ENCODE assay signal across 10 cellular contexts in the genomic region with DNA sequence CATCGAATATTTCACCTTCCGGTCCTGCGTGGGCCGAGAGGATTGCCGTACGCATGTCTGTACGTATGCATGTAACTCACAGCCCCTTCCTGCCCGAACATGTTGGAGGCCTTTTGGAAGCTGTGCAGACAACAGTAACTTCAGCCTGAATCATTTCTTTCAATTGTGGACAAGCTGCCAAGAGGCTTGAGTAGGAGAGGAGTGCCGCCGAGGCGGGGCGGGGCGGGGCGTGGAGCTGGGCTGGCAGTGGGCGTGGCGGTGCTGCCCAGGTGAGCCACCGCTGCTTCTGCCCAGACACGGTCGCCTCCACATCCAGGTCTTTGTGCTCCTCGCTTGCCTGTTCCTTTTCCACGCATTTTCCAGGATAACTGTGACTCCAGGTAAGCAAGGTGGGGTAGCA. TPM values are rescaled to one million over a fixed set of nuclear protein-coding genes. Genes with fewer than 3 reads are reported as not detected.
DNase-seq lines count a peak whose midpoint lies in the region; TF ChIP-seq lines count a peak whose summit lies in the region.
"Had no signal": no experiment of that assay in that cellular context is flagged by ENCODE, and none has a peak within 500 bp of the region (broad histone marks: within the 10 kb centered on the region; RNA-seq: fewer than 3 reads in every experiment).

A gene with protein sequence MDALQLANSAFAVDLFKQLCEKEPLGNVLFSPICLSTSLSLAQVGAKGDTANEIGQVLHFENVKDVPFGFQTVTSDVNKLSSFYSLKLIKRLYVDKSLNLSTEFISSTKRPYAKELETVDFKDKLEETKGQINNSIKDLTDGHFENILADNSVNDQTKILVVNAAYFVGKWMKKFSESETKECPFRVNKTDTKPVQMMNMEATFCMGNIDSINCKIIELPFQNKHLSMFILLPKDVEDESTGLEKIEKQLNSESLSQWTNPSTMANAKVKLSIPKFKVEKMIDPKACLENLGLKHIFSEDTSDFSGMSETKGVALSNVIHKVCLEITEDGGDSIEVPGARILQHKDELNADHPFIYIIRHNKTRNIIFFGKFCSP (plus strand): TSS at position 293 of the 400 bp plus-strand sequence. CDS start 7,471 bp downstream, outside the sequence.

- in situ Hi-C loops in transverse colon (cut with MboI; ENCODE audit: low pct_ligation_motif_present in 1 of 4, low pct_unique_long_range_greater_than_20kb in 1 of 4, low sequenced_read_pairs in 3 of 4): no loop called here

- peak within 1 kb of the TSS in 2 of 4 donors; percentile 9 to 47 for H3K27ac ChIP-seq in transverse colon
- H3K27ac ChIP-seq in substantia nigra (ENCODE audit: low read depth, low read length, poor library complexity, severe bottlenecking): no peak within 1 kb of the TSS

- 59 to 74% methylated on average over 9 to 21 of the region's 21 CpGs for WGBS in transverse colon (ENCODE audit: low coverage in 1 of 2), 2 donors

- intact Hi-C loops in transverse colon (cut with DNase I; ENCODE audit: low total_unique reads) (no loop called here), cardiac septum (cut with DNase I) (no loop called here)

- H3K27me3 ChIP-seq in transverse colon: no peaks in the 10 kb centered on the region

- no peaks in the 10 kb centered on the region for H3K9me3 ChIP-seq in transverse colon

- no peak for TF ChIP-seq POLR2A in transverse colon (IDR thresholded peaks at IDR 0.05)

- TF ChIP-seq CTCF in LNCaP clone FGC (IDR thresholded peaks at IDR 0.05; ENCODE audit: control insufficient read depth, extremely low read depth, insufficient read depth) (no peak), epithelial cell of esophagus (IDR thresholded peaks at IDR 0.05; ENCODE audit: insufficient read depth, low read depth, low read length, missing control alignments) (no peak), transverse colon (IDR thresholded peaks at IDR 0.05) (no peak)

- no peak for TF ChIP-seq EP300 in transverse colon (IDR thresholded peaks at IDR 0.05; ENCODE audit: low read depth)

- DNase-seq in LNCaP clone FGC (ENCODE audit: low read depth) (peak; percentile 56), NCI-H510A (lab: John Stamatoyannopoulos, UW) (peak; percentile 92), epithelial cell of esophagus (ENCODE audit: low read depth) (peak; percentile 100), transverse colon (peak; percentile 90), cardiac septum (ENCODE audit: low spot score) (no peak), substantia nigra (lab: John Stamatoyannopoulos, UW) (no peak)
- DNase-seq in activated naive CD4-positive, alpha-beta T cell (lab: John Stamatoyannopoulos, UW): no peak
- DNase-seq: anterior cingulate cortex; NK-92 treated with Interleukin-12 subunit alpha and Interleukin-12 subunit beta, amount 100 ng/mL, for 24 hours; stimulated activated naive CD8-positive, alpha-beta T cell treated with anti-CD3 and anti-CD28 coated beads, Interleukin-15, Interleukin-2, amounts not matched to agents 100 U/mL and 50 U/mL, for 24 hours had no signal

- peaks cover 0 to 12% (median 4%) of the 10 kb centered on the region in 4 donors for H3K4me1 ChIP-seq in transverse colon

- no peaks in the 10 kb centered on the region for H3K36me3 ChIP-seq in transverse colon

- peak within 1 kb of the TSS; percentile 38 for H3K4me3 ChIP-seq in LNCaP clone FGC (ENCODE audit: low read depth, low read length)
- peak within 1 kb of the TSS; percentile 63 for H3K4me3 ChIP-seq in epithelial cell of esophagus (ENCODE audit: low read length)
- no peak within 1 kb of the TSS for H3K4me3 ChIP-seq in transverse colon

RNA-seq across cellular contexts. Expression of the gene that starts here (rescaled TPM):
- 1 to 10 TPM in 3 of 4 donors, under 1 TPM in 1; 0.79 to 3.6 (median 1.2) TPM for total RNA-seq in transverse colon
- not detected for total RNA-seq in cardiac septum

Comparison
In these comparisons a context has a peak if more than half of its experiments do, and no peak if none do; other contexts are left out.
1. DNase-seq: peak in LNCaP clone FGC (single experiment), NCI-H510A (single experiment), epithelial cell of esophagus (single experiment) and transverse colon (single experiment); none in cardiac septum (single experiment), substantia nigra (0 of 49) and activated naive CD4-positive, alpha-beta T cell (0 of 4).
2. H3K4me3 ChIP-seq: peak in LNCaP clone FGC (single experiment) and epithelial cell of esophagus (single experiment); none in transverse colon (0 of 4).